In the genomic region with DNA sequence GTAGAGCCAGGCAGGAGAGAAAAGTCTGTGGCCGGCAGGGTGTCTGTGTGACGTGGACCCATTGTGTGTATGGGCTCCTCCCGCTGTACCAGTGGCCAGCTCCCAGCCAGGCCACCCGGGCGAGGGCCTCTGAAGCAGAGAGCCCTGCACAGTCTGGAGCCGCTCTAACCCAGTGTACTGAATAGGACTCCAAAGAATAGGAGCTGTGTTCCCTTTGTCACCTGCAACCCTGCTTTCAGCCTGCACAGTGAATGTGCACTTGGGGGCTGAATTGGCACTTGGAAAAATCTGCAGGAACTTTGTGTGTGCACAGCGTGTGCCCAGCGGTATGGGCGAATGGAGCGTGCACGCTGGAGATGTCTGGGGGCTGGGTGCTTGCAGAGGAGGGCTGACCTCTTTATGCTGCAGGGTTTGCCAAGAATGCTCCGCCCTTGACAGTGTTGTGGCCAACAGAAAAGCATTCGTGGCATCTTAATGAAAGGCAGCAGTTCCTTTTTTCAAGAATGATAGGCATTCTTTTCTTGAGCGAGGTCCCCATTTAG, we compare ENCODE assay signal across 1 cellular context.
TF ChIP-seq lines count a peak whose summit lies in the region.

No MANE protein-coding gene starts in this region.

TF ChIP-seq in neural cell, 6 proteins besides CTCF, POLR2A, EP300 and RAD21 (continued from another document):
- TF ChIP-seq, protein P1, sequence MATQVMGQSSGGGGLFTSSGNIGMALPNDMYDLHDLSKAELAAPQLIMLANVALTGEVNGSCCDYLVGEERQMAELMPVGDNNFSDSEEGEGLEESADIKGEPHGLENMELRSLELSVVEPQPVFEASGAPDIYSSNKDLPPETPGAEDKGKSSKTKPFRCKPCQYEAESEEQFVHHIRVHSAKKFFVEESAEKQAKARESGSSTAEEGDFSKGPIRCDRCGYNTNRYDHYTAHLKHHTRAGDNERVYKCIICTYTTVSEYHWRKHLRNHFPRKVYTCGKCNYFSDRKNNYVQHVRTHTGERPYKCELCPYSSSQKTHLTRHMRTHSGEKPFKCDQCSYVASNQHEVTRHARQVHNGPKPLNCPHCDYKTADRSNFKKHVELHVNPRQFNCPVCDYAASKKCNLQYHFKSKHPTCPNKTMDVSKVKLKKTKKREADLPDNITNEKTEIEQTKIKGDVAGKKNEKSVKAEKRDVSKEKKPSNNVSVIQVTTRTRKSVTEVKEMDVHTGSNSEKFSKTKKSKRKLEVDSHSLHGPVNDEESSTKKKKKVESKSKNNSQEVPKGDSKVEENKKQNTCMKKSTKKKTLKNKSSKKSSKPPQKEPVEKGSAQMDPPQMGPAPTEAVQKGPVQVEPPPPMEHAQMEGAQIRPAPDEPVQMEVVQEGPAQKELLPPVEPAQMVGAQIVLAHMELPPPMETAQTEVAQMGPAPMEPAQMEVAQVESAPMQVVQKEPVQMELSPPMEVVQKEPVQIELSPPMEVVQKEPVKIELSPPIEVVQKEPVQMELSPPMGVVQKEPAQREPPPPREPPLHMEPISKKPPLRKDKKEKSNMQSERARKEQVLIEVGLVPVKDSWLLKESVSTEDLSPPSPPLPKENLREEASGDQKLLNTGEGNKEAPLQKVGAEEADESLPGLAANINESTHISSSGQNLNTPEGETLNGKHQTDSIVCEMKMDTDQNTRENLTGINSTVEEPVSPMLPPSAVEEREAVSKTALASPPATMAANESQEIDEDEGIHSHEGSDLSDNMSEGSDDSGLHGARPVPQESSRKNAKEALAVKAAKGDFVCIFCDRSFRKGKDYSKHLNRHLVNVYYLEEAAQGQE (IDR thresholded peaks at IDR 0.05; ENCODE audit: borderline replicate concordance) = no peak
- TF ChIP-seq EZH2 (IDR thresholded peaks at IDR 0.05; ENCODE audit: borderline replicate concordance, insufficient read depth, low read length, poor library complexity, severe bottlenecking) (no peak), TAF1 (IDR thresholded peaks at IDR 0.05; ENCODE audit: low read depth) (no peak), SMC3 (conservative IDR thresholded peaks at IDR 0.05; ENCODE audit: poor library complexity) (no peak), POLR2AphosphoS5 (IDR thresholded peaks at IDR 0.05) (no peak)
